In the genomic region with DNA sequence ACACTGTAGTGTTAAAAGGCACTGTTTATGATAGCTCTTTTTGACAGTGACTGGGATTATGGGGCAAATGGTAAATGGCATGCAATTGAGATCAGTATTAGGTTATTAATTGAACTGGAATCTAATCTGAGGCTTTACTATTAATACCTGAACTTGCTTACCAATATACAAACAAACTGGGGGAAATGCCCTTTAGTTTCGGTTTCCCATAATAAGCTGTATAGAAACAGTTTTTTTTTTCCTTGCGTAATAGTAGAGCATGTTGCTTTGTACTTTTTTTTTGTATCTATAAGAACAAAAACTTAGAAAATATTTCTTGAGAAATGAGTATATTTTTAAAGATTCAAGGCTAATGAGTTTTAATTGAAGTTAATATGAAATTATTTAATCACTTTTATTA, we compare ENCODE assay signal across 9 cellular contexts.
DNase-seq lines count a peak whose midpoint lies in the region; ATAC-seq and TF ChIP-seq lines count a peak whose summit lies in the region.
"Had no signal": no experiment of that assay in that cellular context is flagged by ENCODE, and none has a peak within 500 bp of the region (broad histone marks: within the 10 kb centered on the region; RNA-seq: fewer than 3 reads in every experiment).

No MANE protein-coding gene starts in this region.

- intact Hi-C loops in dorsolateral prefrontal cortex (cut with DNase I) = no loop called here

- peaks cover 78% of the 10 kb centered on the region for H3K4me1 ChIP-seq in RWPE2 (ENCODE audit: insufficient read depth, poor library complexity, severe bottlenecking)

- H3K27me3 Mint-ChIP-seq in osteocyte (ENCODE audit: unreplicated experiment) = no peaks in the 10 kb centered on the region

- TF ChIP-seq CTCF in RWPE2 (IDR thresholded peaks at IDR 0.05; ENCODE audit: poor library complexity, severe bottlenecking) = no peak
- no peak for TF ChIP-seq CTCF in osteocyte (IDR thresholded peaks at IDR 0.05)
- TF ChIP-seq CTCF in dorsolateral prefrontal cortex (IDR thresholded peaks at IDR 0.05 in 54 of 56, conservative IDR thresholded peaks at IDR 0.05 in 2 of 56; ENCODE audit: low read depth in 1 of 56, partially characterized antibody in 56 of 56) = no peak

- peak overlapping the region; percentile 99 for H3K27ac ChIP-seq in RWPE2 (ENCODE audit: poor library complexity, severe bottlenecking)
- no peak overlapping the region for H3K27ac ChIP-seq in dorsolateral prefrontal cortex

- peak overlapping the region; percentile 29 for H3K27ac Mint-ChIP-seq in osteocyte (ENCODE audit: unreplicated experiment)
- H3K27ac Mint-ChIP-seq: activated T-helper 2 cell treated with anti-CD3 and anti-CD28 coated beads, Interferon-gamma antibody, Interleukin-2, Interleukin-4, amounts not matched to agents 10 μg/mL and 5 μg/mL and 100 μg/mL, durations not matched to agents 14 hours and 24 hours and 36 hours had no signal

- no peaks in the 10 kb centered on the region for H3K9me3 ChIP-seq in RWPE2 (ENCODE audit: severe bottlenecking)

- H3K4me3 ChIP-seq in RWPE2 (ENCODE audit: severe bottlenecking) = no peak overlapping the region
- H3K4me3 ChIP-seq in dorsolateral prefrontal cortex = no peak overlapping the region

- ATAC-seq in GM18870 (IDR thresholded peaks at IDR 0.05; ENCODE audit: unreplicated experiment) (peak; percentile 41), HG02852 (IDR thresholded peaks at IDR 0.05; ENCODE audit: unreplicated experiment) (peak; percentile 26), RWPE2 (ENCODE audit: low read depth) (no peak)

- no peak overlapping the region for H3K4me3 Mint-ChIP-seq in osteocyte (ENCODE audit: unreplicated experiment)

- no peaks in the 10 kb centered on the region for H3K9me3 Mint-ChIP-seq in osteocyte (ENCODE audit: unreplicated experiment)

- peaks cover 58% of the 10 kb centered on the region for H3K4me1 Mint-ChIP-seq in osteocyte (ENCODE audit: unreplicated experiment)

- H3K27me3 ChIP-seq in RWPE2 (ENCODE audit: insufficient read depth, poor library complexity, severe bottlenecking) = no peaks in the 10 kb centered on the region
- no peaks in the 10 kb centered on the region for H3K27me3 ChIP-seq in dorsolateral prefrontal cortex

- H3K36me3 ChIP-seq in RWPE2 (ENCODE audit: low read depth) = peaks cover 37% of the 10 kb centered on the region

- DNase-seq in RWPE2 (ENCODE audit: low spot score) (no peak), osteocyte (ENCODE audit: extremely low spot score, unreplicated experiment) (no peak), NCI-H1930 (lab: John Stamatoyannopoulos, UW) (no peak), dorsolateral prefrontal cortex (no peak)
- no peak for DNase-seq in activated naive CD4-positive, alpha-beta T cell treated with anti-CD3 and anti-CD28 coated beads, Interleukin-2, amount 50 U/mL, for 16 hours
- no peak for DNase-seq in effector CD4-positive, alpha-beta T cell

- peaks cover 33% of the 10 kb centered on the region for H3K36me3 Mint-ChIP-seq in osteocyte (ENCODE audit: unreplicated experiment)
